ENCODE assay signal across 9 cellular contexts in genomic region chr12:40336573-40337199, GRCh38.
DNase-seq lines count a peak whose midpoint lies in the region; ATAC-seq and TF ChIP-seq lines count a peak whose summit lies in the region.
"Had no signal": no experiment of that assay in that cellular context is flagged by ENCODE, and none has a peak within 500 bp of the region (broad histone marks: within the 10 kb centered on the region; RNA-seq: fewer than 3 reads in every experiment).

No MANE protein-coding gene starts in this region.

- H3K9ac ChIP-seq in SU-DHL-6 (ENCODE audit: low read length): no peak overlapping the region

- no peaks in the 10 kb centered on the region for H3K79me2 ChIP-seq in SU-DHL-6 (ENCODE audit: insufficient read depth, low read length)

- no peaks in the 10 kb centered on the region for H4K20me1 ChIP-seq in SU-DHL-6 (ENCODE audit: low read depth, low read length)

- no peak overlapping the region for H2AFZ ChIP-seq in SU-DHL-6 (ENCODE audit: low read depth, low read length, severe bottlenecking)

- no peak overlapping the region for H3K27ac Mint-ChIP-seq in T-cell
- H3K27ac Mint-ChIP-seq: T-helper 1 cell treated with Interleukin-12 subunit alpha and Interleukin-12 subunit beta and Interleukin-4 antibody, amounts not matched to agents 30 μg/mL and 1 μg/mL, for 36 hours had no signal

- H3K36me3 ChIP-seq in SU-DHL-6 (ENCODE audit: low read length): no peaks in the 10 kb centered on the region

- ATAC-seq in HG03432 (IDR thresholded peaks at IDR 0.05; ENCODE audit: unreplicated experiment) (peak; percentile 67), T-cell (replicated peaks in 1 of 4) (no peak)

- no peaks in the 10 kb centered on the region for H3K27me3 ChIP-seq in SU-DHL-6 (ENCODE audit: low read length)

- no peaks in the 10 kb centered on the region for H3K36me3 Mint-ChIP-seq in T-cell

- no peaks in the 10 kb centered on the region for H3K27me3 Mint-ChIP-seq in T-cell

- DNase-seq in GM13976 (ENCODE audit: low spot score) (peak; percentile 20), kidney glomerular epithelial cell (lab: John Stamatoyannopoulos, UW) (peak; percentile 6), T-helper 1 cell (no peak), erythroblast (lab: John Stamatoyannopoulos, UW) (no peak), NCI-H187 (lab: John Stamatoyannopoulos, UW) (no peak), T-cell (no peak)

- H3K9me3 Mint-ChIP-seq in T-cell: no peaks in the 10 kb centered on the region
- H3K9me3 Mint-ChIP-seq: T-helper 1 cell treated with Interleukin-12 subunit alpha and Interleukin-12 subunit beta and Interleukin-4 antibody, amounts not matched to agents 30 μg/mL and 1 μg/mL, for 36 hours had no signal

- H3K4me3 Mint-ChIP-seq in T-cell: no peak overlapping the region
- H3K4me3 Mint-ChIP-seq: T-helper 1 cell treated with Interleukin-12 subunit alpha and Interleukin-12 subunit beta and Interleukin-4 antibody, amounts not matched to agents 30 μg/mL and 1 μg/mL, for 36 hours had no signal

- POLR2A ChIA-PET in T-cell (lab: Charles Lee): no interaction called here

- in situ Hi-C loops in GM13976 (cut with MboI; ENCODE audit: low sequenced_read_pairs, unreplicated experiment): loop anchor here (25.0 kb wide), 1 partner anchor 576 kb away; no protein-coding TSS in a partner anchor

- no peak overlapping the region for H3K4me3 ChIP-seq in SU-DHL-6 (ENCODE audit: insufficient read depth, low read length, poor library complexity, severe bottlenecking)

- no peak for TF ChIP-seq POLR2A in erythroblast (IDR thresholded peaks at IDR 0.05; ENCODE audit: low read length)

- H3K4me1 Mint-ChIP-seq in T-cell: no peaks in the 10 kb centered on the region

- CTCF ChIA-PET in T-cell (lab: Charles Lee): no interaction called here

- no peaks in the 10 kb centered on the region for H3K9me3 ChIP-seq in SU-DHL-6 (ENCODE audit: insufficient read depth, low read length)

- TF ChIP-seq CTCF in GM13976 (IDR thresholded peaks at IDR 0.05; ENCODE audit: borderline replicate concordance, control extremely low read depth, extremely low read depth, insufficient read depth, missing control alignments) (peak; percentile 26), SU-DHL-6 (IDR thresholded peaks at IDR 0.05; ENCODE audit: insufficient read depth, low read length, poor library complexity, severe bottlenecking) (peak; percentile 39)

- no peak overlapping the region for H3K27ac ChIP-seq in SU-DHL-6 (ENCODE audit: low read depth, low read length)

- H3K4me2 ChIP-seq in SU-DHL-6 (ENCODE audit: low read depth, low read length, poor library complexity, severe bottlenecking): no peak overlapping the region

- H3F3A ChIP-seq in SU-DHL-6 (ENCODE audit: insufficient read depth): no peaks in the 10 kb centered on the region

- no peaks in the 10 kb centered on the region for H3K9me2 ChIP-seq in SU-DHL-6 (replicated peaks; ENCODE audit: insufficient read depth, low read length)

Comparison
In these comparisons a context has a peak if more than half of its experiments do, and no peak if none do; other contexts are left out.
1. DNase-seq: peak in GM13976 (single experiment) and kidney glomerular epithelial cell (single experiment); none in T-helper 1 cell (0 of 5), erythroblast (0 of 2), NCI-H187 (0 of 2) and T-cell (0 of 34).